Comparison of ENCODE assay signal across 1 cellular context in the genomic region with DNA sequence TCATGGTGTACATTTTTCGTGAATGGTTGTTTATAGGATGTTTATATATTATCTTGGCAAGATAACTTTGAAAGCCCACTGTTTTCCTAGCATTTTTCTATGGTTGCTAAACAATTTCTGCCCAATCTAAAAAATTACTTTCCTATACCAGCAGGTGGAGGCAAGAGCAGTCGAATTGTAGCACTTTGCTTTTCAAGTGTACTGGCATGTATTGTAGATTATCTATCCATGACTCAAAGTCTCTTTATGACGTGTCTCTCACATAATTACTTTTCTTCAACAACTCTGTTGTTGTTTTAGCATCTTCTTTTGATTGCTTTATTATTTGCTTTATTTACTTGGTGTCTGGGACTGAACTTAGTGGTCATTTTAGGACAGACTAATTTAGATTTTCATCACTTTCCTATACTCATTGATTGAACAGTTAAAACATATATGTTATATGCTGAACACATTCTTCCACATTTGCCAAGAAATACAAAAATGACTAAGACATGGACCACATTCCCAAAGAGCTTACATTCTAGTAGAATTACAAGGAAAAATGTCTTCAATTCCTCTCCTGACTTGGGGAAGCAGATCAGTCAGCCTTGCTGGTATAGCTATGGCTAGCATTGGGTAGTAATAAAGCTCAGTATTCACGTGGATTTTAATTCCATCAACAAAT.
TF ChIP-seq lines count a peak whose summit lies in the region.

No MANE protein-coding gene starts in this region.

TF ChIP-seq in K562, 482 proteins besides CTCF, POLR2A, EP300 and RAD21 (continued from another document):
- 0 out of 2 replicates have a peak, but pooled peaks have one; percentile 25 for TF ChIP-seq SMC3 (conservative IDR thresholded peaks at IDR 0.05; ENCODE audit: insufficient read depth, low read depth, low read length)
- TF ChIP-seq ATF3 (IDR thresholded peaks at IDR 0.05): peak; percentile 18; the same call in 1 of the 2 replicates
- TF ChIP-seq ATF3 (CRISPR knock-in tag; conservative IDR thresholded peaks at IDR 0.05): no peak
- peak; percentile 52 for TF ChIP-seq CREM (IDR thresholded peaks at IDR 0.05; ENCODE audit: low read depth)
- TF ChIP-seq NFIX (CRISPR knock-in tag; IDR thresholded peaks at IDR 0.05; ENCODE audit: low read depth): no peak
- no peak for TF ChIP-seq POU5F1 (IDR thresholded peaks at IDR 0.05; ENCODE audit: borderline replicate concordance, low read depth, low read length, partially characterized antibody)
- no peak for TF ChIP-seq SMAD4 (CRISPR knock-in tag; conservative IDR thresholded peaks at IDR 0.05)
- TF ChIP-seq POLR3A (IDR thresholded peaks at IDR 0.05; ENCODE audit: borderline replicate concordance, extremely low read depth, insufficient read depth, insufficient read length): no peak
- TF ChIP-seq MAFK (IDR thresholded peaks at IDR 0.05; ENCODE audit: low read length): no peak
- TF ChIP-seq FOSL1 (tag; conservative IDR thresholded peaks at IDR 0.05): peak; percentile 49
- no peak for TF ChIP-seq RFX1 (IDR thresholded peaks at IDR 0.05)
- no peak for TF ChIP-seq HNRNPK (IDR thresholded peaks at IDR 0.05; ENCODE audit: low read depth, low read length, poor library complexity, severe bottlenecking)
- TF ChIP-seq HEY1 (CRISPR knock-in tag; IDR thresholded peaks at IDR 0.05; ENCODE audit: borderline replicate concordance): no peak
- TF ChIP-seq FUS (optimal IDR thresholded peaks at IDR 0.05; ENCODE audit: low read depth, low read length): no peak
- TF ChIP-seq PURB (CRISPR knock-in tag; IDR thresholded peaks at IDR 0.05; ENCODE audit: low read depth): no peak
- TF ChIP-seq, protein P1, sequence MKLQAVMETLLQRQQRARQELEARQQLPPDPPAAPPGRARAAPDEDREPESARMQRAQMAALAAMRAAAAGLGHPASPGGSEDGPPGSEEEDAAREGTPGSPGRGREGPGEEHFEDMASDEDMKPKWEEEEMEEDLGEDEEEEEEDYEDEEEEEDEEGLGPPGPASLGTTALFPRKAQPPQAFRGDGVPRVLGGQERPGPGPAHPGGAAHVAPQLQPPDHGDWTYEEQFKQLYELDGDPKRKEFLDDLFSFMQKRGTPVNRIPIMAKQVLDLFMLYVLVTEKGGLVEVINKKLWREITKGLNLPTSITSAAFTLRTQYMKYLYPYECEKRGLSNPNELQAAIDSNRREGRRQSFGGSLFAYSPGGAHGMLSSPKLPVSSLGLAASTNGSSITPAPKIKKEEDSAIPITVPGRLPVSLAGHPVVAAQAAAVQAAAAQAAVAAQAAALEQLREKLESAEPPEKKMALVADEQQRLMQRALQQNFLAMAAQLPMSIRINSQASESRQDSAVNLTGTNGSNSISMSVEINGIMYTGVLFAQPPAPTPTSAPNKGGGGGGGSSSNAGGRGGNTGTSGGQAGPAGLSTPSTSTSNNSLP (IDR thresholded peaks at IDR 0.05; ENCODE audit: borderline replicate concordance, low read depth, low read length): 0 out of 2 replicates have a peak, but pooled peaks have one; percentile 33
- TF ChIP-seq, protein P2, sequence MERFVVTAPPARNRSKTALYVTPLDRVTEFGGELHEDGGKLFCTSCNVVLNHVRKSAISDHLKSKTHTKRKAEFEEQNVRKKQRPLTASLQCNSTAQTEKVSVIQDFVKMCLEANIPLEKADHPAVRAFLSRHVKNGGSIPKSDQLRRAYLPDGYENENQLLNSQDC (CRISPR knock-in tag; IDR thresholded peaks at IDR 0.05): no peak
- TF ChIP-seq, protein P3, sequence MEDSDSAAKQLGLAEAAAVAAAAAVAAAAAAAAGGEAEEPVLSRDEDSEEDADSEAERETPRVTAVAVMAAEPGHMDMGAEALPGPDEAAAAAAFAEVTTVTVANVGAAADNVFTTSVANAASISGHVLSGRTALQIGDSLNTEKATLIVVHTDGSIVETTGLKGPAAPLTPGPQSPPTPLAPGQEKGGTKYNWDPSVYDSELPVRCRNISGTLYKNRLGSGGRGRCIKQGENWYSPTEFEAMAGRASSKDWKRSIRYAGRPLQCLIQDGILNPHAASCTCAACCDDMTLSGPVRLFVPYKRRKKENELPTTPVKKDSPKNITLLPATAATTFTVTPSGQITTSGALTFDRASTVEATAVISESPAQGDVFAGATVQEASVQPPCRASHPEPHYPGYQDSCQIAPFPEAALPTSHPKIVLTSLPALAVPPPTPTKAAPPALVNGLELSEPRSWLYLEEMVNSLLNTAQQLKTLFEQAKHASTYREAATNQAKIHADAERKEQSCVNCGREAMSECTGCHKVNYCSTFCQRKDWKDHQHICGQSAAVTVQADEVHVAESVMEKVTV (CRISPR knock-in tag; IDR thresholded peaks at IDR 0.05): peak; percentile 55
- no peak for TF ChIP-seq ZNF444 (CRISPR knock-in tag; IDR thresholded peaks at IDR 0.05)
TF ChIP-seq in K562: peak in this region for 7.
